ENCODE assay signal across 21 cellular contexts in genomic region chr4:133287396-133287795, GRCh38.
"Had no signal": no experiment of that assay in that cellular context is flagged by ENCODE, and none has a peak within 500 bp of the region (broad histone marks: within the 10 kb centered on the region; RNA-seq: fewer than 3 reads in every experiment).

No MANE protein-coding gene starts in this region.

- H3K36me3 ChIP-seq: Peyer's patch, SJCRH30 had no signal

- H3K4me2 ChIP-seq: PC-9 had no signal

- H3K4me3 ChIP-seq: PC-9, Peyer's patch, SJCRH30 had no signal

- DNase-seq: KBM-7, MV-4-11, NCI-H1048, NCI-H1105, NCI-H1417, NCI-H1436 treated with DMSO at 0.1 percent for 48 hours, NCI-H1694, NCI-H187 treated with DMSO at 0.1 percent for 48 hours, NCI-H2029 treated with DMSO at 0.1 percent for 48 hours, NCI-H2171 treated with DMSO at 0.1 percent for 48 hours, NCI-H345, NCI-H446 treated with DMSO at 0.1 percent for 48 hours, NCI-H510A treated with DMSO at 0.1 percent for 48 hours, NCI-H526, OCI-M1, PC-9, Peyer's patch, SHP77 treated with DMSO at 0.1 percent for 48 hours, SJCRH30 had no signal

- H3K4me1 ChIP-seq: Peyer's patch, SJCRH30 had no signal

- H2AFZ ChIP-seq: PC-9 had no signal

- H3K27ac ChIP-seq: PC-9, Peyer's patch, SJCRH30 had no signal

- H3K9me3 ChIP-seq: Peyer's patch, SJCRH30 had no signal

- H3K27me3 ChIP-seq: Peyer's patch, SJCRH30 had no signal

- ATAC-seq: Right ventricle myocardium inferior, SK-N-SH treated with all-trans-retinoic acid at 6 μM for 48 hours had no signal
